In genomic region chr6:11947063-11947462, GRCh38 we compare ENCODE assay signal across 2 cellular contexts.
TF ChIP-seq lines count a peak whose summit lies in the region.

No MANE protein-coding gene starts in this region.

TF ChIP-seq in SK-N-SH, 30 proteins besides CTCF, POLR2A, EP300 and RAD21 (continued from another document):
- TF ChIP-seq, protein P1, sequence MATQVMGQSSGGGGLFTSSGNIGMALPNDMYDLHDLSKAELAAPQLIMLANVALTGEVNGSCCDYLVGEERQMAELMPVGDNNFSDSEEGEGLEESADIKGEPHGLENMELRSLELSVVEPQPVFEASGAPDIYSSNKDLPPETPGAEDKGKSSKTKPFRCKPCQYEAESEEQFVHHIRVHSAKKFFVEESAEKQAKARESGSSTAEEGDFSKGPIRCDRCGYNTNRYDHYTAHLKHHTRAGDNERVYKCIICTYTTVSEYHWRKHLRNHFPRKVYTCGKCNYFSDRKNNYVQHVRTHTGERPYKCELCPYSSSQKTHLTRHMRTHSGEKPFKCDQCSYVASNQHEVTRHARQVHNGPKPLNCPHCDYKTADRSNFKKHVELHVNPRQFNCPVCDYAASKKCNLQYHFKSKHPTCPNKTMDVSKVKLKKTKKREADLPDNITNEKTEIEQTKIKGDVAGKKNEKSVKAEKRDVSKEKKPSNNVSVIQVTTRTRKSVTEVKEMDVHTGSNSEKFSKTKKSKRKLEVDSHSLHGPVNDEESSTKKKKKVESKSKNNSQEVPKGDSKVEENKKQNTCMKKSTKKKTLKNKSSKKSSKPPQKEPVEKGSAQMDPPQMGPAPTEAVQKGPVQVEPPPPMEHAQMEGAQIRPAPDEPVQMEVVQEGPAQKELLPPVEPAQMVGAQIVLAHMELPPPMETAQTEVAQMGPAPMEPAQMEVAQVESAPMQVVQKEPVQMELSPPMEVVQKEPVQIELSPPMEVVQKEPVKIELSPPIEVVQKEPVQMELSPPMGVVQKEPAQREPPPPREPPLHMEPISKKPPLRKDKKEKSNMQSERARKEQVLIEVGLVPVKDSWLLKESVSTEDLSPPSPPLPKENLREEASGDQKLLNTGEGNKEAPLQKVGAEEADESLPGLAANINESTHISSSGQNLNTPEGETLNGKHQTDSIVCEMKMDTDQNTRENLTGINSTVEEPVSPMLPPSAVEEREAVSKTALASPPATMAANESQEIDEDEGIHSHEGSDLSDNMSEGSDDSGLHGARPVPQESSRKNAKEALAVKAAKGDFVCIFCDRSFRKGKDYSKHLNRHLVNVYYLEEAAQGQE (IDR thresholded peaks at IDR 0.05; ENCODE audit: low read depth, low read length), result no peak
- TF ChIP-seq, protein P2, sequence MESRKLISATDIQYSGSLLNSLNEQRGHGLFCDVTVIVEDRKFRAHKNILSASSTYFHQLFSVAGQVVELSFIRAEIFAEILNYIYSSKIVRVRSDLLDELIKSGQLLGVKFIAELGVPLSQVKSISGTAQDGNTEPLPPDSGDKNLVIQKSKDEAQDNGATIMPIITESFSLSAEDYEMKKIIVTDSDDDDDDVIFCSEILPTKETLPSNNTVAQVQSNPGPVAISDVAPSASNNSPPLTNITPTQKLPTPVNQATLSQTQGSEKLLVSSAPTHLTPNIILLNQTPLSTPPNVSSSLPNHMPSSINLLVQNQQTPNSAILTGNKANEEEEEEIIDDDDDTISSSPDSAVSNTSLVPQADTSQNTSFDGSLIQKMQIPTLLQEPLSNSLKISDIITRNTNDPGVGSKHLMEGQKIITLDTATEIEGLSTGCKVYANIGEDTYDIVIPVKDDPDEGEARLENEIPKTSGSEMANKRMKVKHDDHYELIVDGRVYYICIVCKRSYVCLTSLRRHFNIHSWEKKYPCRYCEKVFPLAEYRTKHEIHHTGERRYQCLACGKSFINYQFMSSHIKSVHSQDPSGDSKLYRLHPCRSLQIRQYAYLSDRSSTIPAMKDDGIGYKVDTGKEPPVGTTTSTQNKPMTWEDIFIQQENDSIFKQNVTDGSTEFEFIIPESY (IDR thresholded peaks at IDR 0.05; ENCODE audit: borderline replicate concordance, low read depth), result no peak

TF ChIP-seq in SK-N-SH treated with all-trans-retinoic acid at 6 μM for 48 hours, 23 proteins besides CTCF, POLR2A, EP300 and RAD21 (continued from another document):
- TF ChIP-seq POU6F1 (CRISPR knock-in tag; IDR thresholded peaks at IDR 0.05; ENCODE audit: borderline replicate concordance, low read depth) (no peak), CSRNP3 (CRISPR knock-in tag; IDR thresholded peaks at IDR 0.05) (no peak), PPARA (CRISPR knock-in tag; IDR thresholded peaks at IDR 0.05; ENCODE audit: borderline replicate concordance) (no peak), RARB (CRISPR knock-in tag; IDR thresholded peaks at IDR 0.05) (no peak), ZC3H10 (CRISPR knock-in tag; IDR thresholded peaks at IDR 0.05) (no peak), ZNF70 (CRISPR knock-in tag; IDR thresholded peaks at IDR 0.05) (no peak)
- TF ChIP-seq, protein P3, sequence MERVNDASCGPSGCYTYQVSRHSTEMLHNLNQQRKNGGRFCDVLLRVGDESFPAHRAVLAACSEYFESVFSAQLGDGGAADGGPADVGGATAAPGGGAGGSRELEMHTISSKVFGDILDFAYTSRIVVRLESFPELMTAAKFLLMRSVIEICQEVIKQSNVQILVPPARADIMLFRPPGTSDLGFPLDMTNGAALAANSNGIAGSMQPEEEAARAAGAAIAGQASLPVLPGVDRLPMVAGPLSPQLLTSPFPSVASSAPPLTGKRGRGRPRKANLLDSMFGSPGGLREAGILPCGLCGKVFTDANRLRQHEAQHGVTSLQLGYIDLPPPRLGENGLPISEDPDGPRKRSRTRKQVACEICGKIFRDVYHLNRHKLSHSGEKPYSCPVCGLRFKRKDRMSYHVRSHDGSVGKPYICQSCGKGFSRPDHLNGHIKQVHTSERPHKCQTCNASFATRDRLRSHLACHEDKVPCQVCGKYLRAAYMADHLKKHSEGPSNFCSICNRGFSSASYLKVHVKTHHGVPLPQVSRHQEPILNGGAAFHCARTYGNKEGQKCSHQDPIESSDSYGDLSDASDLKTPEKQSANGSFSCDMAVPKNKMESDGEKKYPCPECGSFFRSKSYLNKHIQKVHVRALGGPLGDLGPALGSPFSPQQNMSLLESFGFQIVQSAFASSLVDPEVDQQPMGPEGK (CRISPR knock-in tag; IDR thresholded peaks at IDR 0.05; ENCODE audit: borderline replicate concordance), result no peak
